8 cellular contexts compared by ENCODE assay signal in the genomic region with DNA sequence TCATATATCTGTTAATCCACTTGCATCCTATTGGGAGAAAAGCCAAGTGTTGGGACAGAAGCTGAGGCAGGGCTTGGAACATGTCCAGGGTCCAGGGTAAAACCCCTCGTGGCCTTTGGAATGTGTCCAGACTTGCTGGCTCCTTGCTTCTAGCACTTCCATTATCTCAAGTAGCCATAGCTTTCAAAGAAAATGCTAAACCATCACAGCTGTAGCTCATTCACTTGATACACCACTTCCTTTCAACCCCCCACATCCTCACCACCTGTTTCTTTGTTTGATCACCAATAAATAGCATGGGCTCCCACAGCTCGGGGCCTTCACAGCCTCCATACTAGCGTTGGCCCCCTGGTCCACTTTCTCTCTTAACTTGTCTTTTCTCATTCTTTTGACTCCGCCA.
A peak's percentile ranks its signal among the peaks of the same experiment; 100 is the strongest.
DNase-seq lines count a peak whose midpoint lies in the region; ATAC-seq and TF ChIP-seq lines count a peak whose summit lies in the region.
"Not testable (repeated sequence)": the region's sequence is repeated elsewhere in the genome, so short reads cannot be mapped to it uniquely, and the experiment has no call there.

No MANE protein-coding gene starts in this region.

- H3K4me3 ChIP-seq in BE2C (ENCODE audit: low read depth, low read length); MM.1S (ENCODE audit: low read length); SU-DHL-6 (ENCODE audit: insufficient read depth, low read length, poor library complexity, severe bottlenecking); fibroblast of pulmonary artery (replicated peaks; ENCODE audit: low read depth, low read length): not testable (repeated sequence)

- H3K9me2 ChIP-seq in MM.1S (replicated peaks; ENCODE audit: insufficient read depth, low read length); SU-DHL-6 (replicated peaks; ENCODE audit: insufficient read depth, low read length): not testable (repeated sequence)

- DNase-seq in BE2C (peak; percentile 35), MM.1S (peak; percentile 41), NCI-H2081 treated with DMSO at 0.1 percent for 48 hours (lab: John Stamatoyannopoulos, UW) (peak; percentile 66), NCI-H524 treated with DMSO at 0.1 percent for 48 hours (lab: John Stamatoyannopoulos, UW) (peak; percentile 91), fibroblast of pulmonary artery (ENCODE audit: low read depth) (peak; percentile 61), myocyte (ENCODE audit: low read depth) (peak; percentile 34)

- not testable (repeated sequence) for H3F3A ChIP-seq in MM.1S (ENCODE audit: insufficient read depth, low read length); SU-DHL-6 (ENCODE audit: insufficient read depth)

- peak overlapping the region; percentile 17; the same call in 1 of the 2 replicates for H2AFZ ChIP-seq in MM.1S (ENCODE audit: low read length)
- peak overlapping the region; percentile 4 for H2AFZ ChIP-seq in SU-DHL-6 (ENCODE audit: low read depth, low read length, severe bottlenecking)

- peak; percentile 29 for ATAC-seq in GM18867 (IDR thresholded peaks at IDR 0.05; ENCODE audit: unreplicated experiment)

- H3K36me3 ChIP-seq in BE2C; MM.1S (replicated peaks; ENCODE audit: insufficient read depth, low read length); SU-DHL-6 (ENCODE audit: low read length): not testable (repeated sequence)

- H3K9me3 ChIP-seq in BE2C; MM.1S (replicated peaks; ENCODE audit: insufficient read depth, low read length); SU-DHL-6 (ENCODE audit: insufficient read depth, low read length): not testable (repeated sequence)

- not testable (repeated sequence) for H3K79me2 ChIP-seq in MM.1S (ENCODE audit: low read length); SU-DHL-6 (ENCODE audit: insufficient read depth, low read length)

- H3K4me2 ChIP-seq in MM.1S (ENCODE audit: low read depth, low read length), result peak overlapping the region; percentile 28; the same call in 1 of the 2 replicates
- H3K4me2 ChIP-seq in SU-DHL-6 (ENCODE audit: low read depth, low read length, poor library complexity, severe bottlenecking), result not testable (repeated sequence)

- not testable (repeated sequence) for H3K4me1 ChIP-seq in BE2C; MM.1S (ENCODE audit: low read length)

- not testable (repeated sequence) for H3K27ac ChIP-seq in MM.1S (ENCODE audit: low read length); SU-DHL-6 (ENCODE audit: low read depth, low read length)

- H3K27me3 ChIP-seq in BE2C; MM.1S (replicated peaks; ENCODE audit: insufficient read depth, low read length); SU-DHL-6 (ENCODE audit: low read length): not testable (repeated sequence)

- not testable (repeated sequence) for H4K20me1 ChIP-seq in MM.1S (ENCODE audit: insufficient read depth, low read length); SU-DHL-6 (ENCODE audit: low read depth, low read length)

- not testable (repeated sequence) for H3K9ac ChIP-seq in MM.1S (ENCODE audit: low read length); SU-DHL-6 (ENCODE audit: low read length)

- not testable (repeated sequence) for TF ChIP-seq CTCF in BE2C (IDR thresholded peaks at IDR 0.05; ENCODE audit: low read depth, low read length); MM.1S (IDR thresholded peaks at IDR 0.05; ENCODE audit: low read length); SU-DHL-6 (IDR thresholded peaks at IDR 0.05; ENCODE audit: insufficient read depth, low read length, poor library complexity, severe bottlenecking); fibroblast of pulmonary artery (IDR thresholded peaks at IDR 0.05; ENCODE audit: low read length, missing control alignments)

Comparison
In these comparisons a context has a peak if more than half of its experiments do, and no peak if none do; other contexts are left out.
1. DNase-seq: peak in every context shown above with its lines; median percentile 91 in NCI-H524 treated with DMSO at 0.1 percent for 48 hours; 66 in NCI-H2081 treated with DMSO at 0.1 percent for 48 hours; 61 in fibroblast of pulmonary artery; 41 in MM.1S; 35 in BE2C; 34 in myocyte.